Comparison of ENCODE assay signal across 33 cellular contexts in genomic region chr3:42736081-42736480, GRCh38. TPM values are rescaled to one million over a fixed set of nuclear protein-coding genes. Genes with fewer than 3 reads are reported as not detected.
DNase-seq lines count a peak whose midpoint lies in the region; ATAC-seq, FAIRE-seq and TF ChIP-seq lines count a peak whose summit lies in the region.
"Had no signal": no experiment of that assay in that cellular context is flagged by ENCODE, and none has a peak within 500 bp of the region (broad histone marks: within the 10 kb centered on the region; RNA-seq: fewer than 3 reads in every experiment).

No MANE protein-coding gene starts in this region.

- peak overlapping the region in 2 of 3 experiments; percentile 23 to 51; a peak in 2 of 7 replicates for H3K27ac Mint-ChIP-seq in H9
- H3K27ac Mint-ChIP-seq: activated naive CD4-positive, alpha-beta T cell treated with anti-CD3 and anti-CD28 coated beads for 36 hours; brain; stimulated activated naive B cell treated with anti-CD40 and anti-IgM and Interleukin-4, amounts not matched to agents 10 μg/mL and 1 μg/mL and 100 μg/mL, for 72 hours had no signal

- H3K4me2 ChIP-seq in H9 (ENCODE audit: insufficient read depth, insufficient read length, low read length) = no peak overlapping the region
- H3K4me2 ChIP-seq in mesendoderm (ENCODE audit: low read length) = no peak overlapping the region
- H3K4me2 ChIP-seq: hepatocyte had no signal

- TF ChIP-seq CTCF in H9 (conservative IDR thresholded peaks at IDR 0.05) (no peak), bronchial epithelial cell (IDR thresholded peaks at IDR 0.05; ENCODE audit: insufficient read depth, low read length, severe bottlenecking) (no peak)

- H3K4me3 Mint-ChIP-seq in H9 = no peak overlapping the region
- H3K4me3 Mint-ChIP-seq: activated naive CD4-positive, alpha-beta T cell treated with anti-CD3 and anti-CD28 coated beads for 36 hours; brain; stimulated activated naive B cell treated with anti-CD40 and anti-IgM and Interleukin-4, amounts not matched to agents 10 μg/mL and 1 μg/mL and 100 μg/mL, for 72 hours had no signal

- no peaks in the 10 kb centered on the region for H3K79me1 ChIP-seq in H9 (ENCODE audit: insufficient read depth, low read depth, low read length, poor library complexity, severe bottlenecking)
- H3K79me1 ChIP-seq in mesendoderm (ENCODE audit: low read length) = no peaks in the 10 kb centered on the region

- no peak overlapping the region for H3K56ac ChIP-seq in H9 (ENCODE audit: insufficient read length, low read depth, low read length)
- peak overlapping the region; percentile 43 for H3K56ac ChIP-seq in mesendoderm (ENCODE audit: low read length)

- WGBS in H9 (ENCODE audit: extremely low coverage, insufficient read length, low lambda C conversion rate) = no CpG with 5 or more reads among the region's 1 CpG
- WGBS in mesendoderm (ENCODE audit: extremely low coverage, insufficient coverage, low lambda C conversion rate) = no CpG with 5 or more reads among the region's 1 CpG

- no peak overlapping the region for H2BK12ac ChIP-seq in H9 (ENCODE audit: insufficient read length, low read depth, low read length)

- no peak for TF ChIP-seq POLR2A in GM18505 (IDR thresholded peaks at IDR 0.05; ENCODE audit: borderline replicate concordance, extremely low read depth, insufficient read depth, insufficient read length)

- H2AFZ ChIP-seq in H9 (ENCODE audit: low read length) = no peak overlapping the region
- H2AFZ ChIP-seq: hepatocyte had no signal

- H3K9me3 ChIP-seq in H9 (ENCODE audit: control insufficient read depth, low read depth, low read length) = no peaks in the 10 kb centered on the region
- H3K9me3 ChIP-seq: adrenal gland, left lung, Peyer's patch, psoas muscle, suprapubic skin, uterus had no signal

- peaks cover 51 to 54% of the 10 kb centered on the region in 2 experiments for H3K4me1 Mint-ChIP-seq in H9

- H3K23ac ChIP-seq in H9 (ENCODE audit: insufficient read length, low read depth, low read length) (no peak overlapping the region), mesendoderm (ENCODE audit: low read length) (no peak overlapping the region)

- no peaks in the 10 kb centered on the region for H3K27me3 ChIP-seq in H9 (ENCODE audit: insufficient read depth, low read length)
- H3K27me3 ChIP-seq in bronchial epithelial cell (ENCODE audit: control insufficient read depth, insufficient read depth, low read length) = peaks cover 4% of the 10 kb centered on the region
- no peaks in the 10 kb centered on the region for H3K27me3 ChIP-seq in mesendoderm (ENCODE audit: insufficient read depth, low read length, poor library complexity)
- H3K27me3 ChIP-seq: adrenal gland, hepatocyte, left lung, Peyer's patch, suprapubic skin, uterus had no signal

- H3K18ac ChIP-seq in H9 (ENCODE audit: insufficient read length, low read depth, low read length) (no peak overlapping the region), mesendoderm (ENCODE audit: low read length) (no peak overlapping the region)

- H4K8ac ChIP-seq in H9 (replicated peaks; ENCODE audit: insufficient read length, low read depth, low read length) = no peak overlapping the region
- no peak overlapping the region for H4K8ac ChIP-seq in mesendoderm (ENCODE audit: low read depth, low read length)

- H2AK5ac ChIP-seq in H9 (ENCODE audit: insufficient read length, low read length) (no peak overlapping the region), mesendoderm (ENCODE audit: low read length) (no peak overlapping the region)

- H3K4ac ChIP-seq in H9 (ENCODE audit: low read depth, low read length) (no peak overlapping the region), mesendoderm (ENCODE audit: low read depth, low read length) (no peak overlapping the region)

- H3K14ac ChIP-seq in H9 (ENCODE audit: insufficient read depth, low read length) = no peak overlapping the region

- H3K36me3 ChIP-seq in bronchial epithelial cell (ENCODE audit: control insufficient read depth, insufficient read depth, low read length) (no peaks in the 10 kb centered on the region), mesendoderm (ENCODE audit: control insufficient read depth, insufficient read depth, low read length) (no peaks in the 10 kb centered on the region)
- H3K36me3 ChIP-seq: adrenal gland, left lung, Peyer's patch, suprapubic skin, uterus had no signal

- H2BK20ac ChIP-seq in H9 (ENCODE audit: low read depth, low read length, poor library complexity, severe bottlenecking) = no peak overlapping the region

- H3K27ac ChIP-seq in H9 (ENCODE audit: insufficient read length, low read depth, low read length) (no peak overlapping the region), mesendoderm (ENCODE audit: low read depth, low read length) (no peak overlapping the region)
- H3K27ac ChIP-seq: adrenal gland, hepatocyte, HL-60, left lung, Peyer's patch, psoas muscle, suprapubic skin, uterus, VCaP had no signal

- H4K91ac ChIP-seq in H9 (ENCODE audit: insufficient read length, low read depth, low read length) = no peak overlapping the region

- H3K4me1 ChIP-seq in H9 (ENCODE audit: insufficient read depth, low read length) (peaks cover 9% of the 10 kb centered on the region; the same call in 1 of the 2 replicates), mesendoderm (ENCODE audit: control insufficient read depth, low read depth, low read length) (peaks cover 6% of the 10 kb centered on the region)
- H3K4me1 ChIP-seq: adrenal gland, left lung, Peyer's patch, uterus had no signal

- H3K4me3 ChIP-seq in bronchial epithelial cell (ENCODE audit: low read depth, low read length) = no peak overlapping the region
- no peak overlapping the region for H3K4me3 ChIP-seq in mesendoderm (ENCODE audit: low read length)
- H3K4me3 ChIP-seq: adrenal gland, hepatocyte, left lung, Peyer's patch, psoas muscle, suprapubic skin, uterus had no signal

- peaks cover 0 to 3% of the 10 kb centered on the region in 2 experiments; a peak in 2 of 5 replicates for H3K9me3 Mint-ChIP-seq in H9
- H3K9me3 Mint-ChIP-seq: activated naive CD4-positive, alpha-beta T cell treated with anti-CD3 and anti-CD28 coated beads for 36 hours; stimulated activated naive B cell treated with anti-CD40 and anti-IgM and Interleukin-4, amounts not matched to agents 10 μg/mL and 1 μg/mL and 100 μg/mL, for 72 hours had no signal

- H3K23me2 ChIP-seq in H9 (ENCODE audit: insufficient read length, low read depth, low read length, poor library complexity, severe bottlenecking) = no peaks in the 10 kb centered on the region

- H2BK120ac ChIP-seq in H9 (ENCODE audit: low read depth, low read length, poor library complexity, severe bottlenecking) = no peak overlapping the region
- no peak overlapping the region for H2BK120ac ChIP-seq in mesendoderm (ENCODE audit: low read depth, low read length)

- H2BK15ac ChIP-seq in H9 (ENCODE audit: low read depth, low read length) (no peak overlapping the region), mesendoderm (replicated peaks; ENCODE audit: low read depth) (no peak overlapping the region)

- peaks cover 2% of the 10 kb centered on the region for H3K27me3 Mint-ChIP-seq in H9 (ENCODE audit: low read depth)
- H3K27me3 Mint-ChIP-seq: brain; stimulated activated naive B cell treated with anti-CD40 and anti-IgM and Interleukin-4, amounts not matched to agents 10 μg/mL and 1 μg/mL and 100 μg/mL, for 72 hours had no signal

- FAIRE-seq in bronchial epithelial cell (lab: Jason Lieb, UNC) = peak; percentile 68
- FAIRE-seq: GM12892 had no signal

- H3K79me2 ChIP-seq in H9 (ENCODE audit: insufficient read depth, low read length) (no peaks in the 10 kb centered on the region), mesendoderm (ENCODE audit: control insufficient read depth, insufficient read depth, low read length) (no peaks in the 10 kb centered on the region)
- H3K79me2 ChIP-seq: hepatocyte had no signal

- DNase-seq in DMS79 treated with DMSO at 0.1 percent for 48 hours (lab: John Stamatoyannopoulos, UW) (peak; percentile 21), H9 (peak; percentile 50), bronchial epithelial cell (ENCODE audit: low read depth) (no peak), mesendoderm (peak; percentile 69)
- DNase-seq: activated CD4-positive, alpha-beta T cell treated with anti-CD3 and anti-CD28 coated beads for 48 hours; activated naive CD4-positive, alpha-beta T cell treated with anti-CD3 and anti-CD28 coated beads for 36 hours; C1 segment of cervical spinal cord; effector memory CD4-positive, alpha-beta T cell; foreskin melanocyte; HCEC 1CT; Karpas-422; NCI-H146; NCI-H2227 treated with DMSO at 0.1 percent for 48 hours; NCI-H526 treated with DMSO at 0.1 percent for 48 hours; nucleus accumbens; psoas muscle; SHP77 treated with DMSO at 0.1 percent for 48 hours; stimulated activated CD4-positive, alpha-beta T cell treated with anti-CD3 and anti-CD28 coated beads, Interleukin-15, amount 100 ng/mL, for 24 hours; stimulated activated naive B cell treated with anti-CD40 and anti-IgM and Interleukin-4, amounts not matched to agents 10 μg/mL and 1 μg/mL and 100 μg/mL, for 72 hours; uterus had no signal

- H4K20me1 ChIP-seq in H9 (ENCODE audit: control insufficient read depth, insufficient read depth, insufficient read length) = no peaks in the 10 kb centered on the region

- H4K5ac ChIP-seq in H9 (ENCODE audit: insufficient read length, low read depth, low read length) (no peak overlapping the region), mesendoderm (ENCODE audit: low read length) (no peak overlapping the region)

- no peak for ATAC-seq in GM18907 (IDR thresholded peaks at IDR 0.05; ENCODE audit: unreplicated experiment)
- no peak for ATAC-seq in GM18505 (IDR thresholded peaks at IDR 0.05; ENCODE audit: unreplicated experiment)
- no peak for ATAC-seq in HG03039 (IDR thresholded peaks at IDR 0.05; ENCODE audit: unreplicated experiment)
- ATAC-seq: esophagus mucosa; left lung; psoas muscle; stimulated activated naive B cell treated with anti-CD40 and anti-IgM and Interleukin-4, amounts not matched to agents 10 μg/mL and 1 μg/mL and 100 μg/mL, for 72 hours had no signal

- H2BK5ac ChIP-seq in H9 (ENCODE audit: insufficient read length, low read length) = no peak overlapping the region
- no peak overlapping the region for H2BK5ac ChIP-seq in mesendoderm (ENCODE audit: low read length)

- H3T11ph ChIP-seq in H9 (ENCODE audit: low read length) = no peak overlapping the region

- no peak overlapping the region for H3K9ac ChIP-seq in H9 (ENCODE audit: extremely low read depth, insufficient read length, low read length)
- no peak overlapping the region for H3K9ac ChIP-seq in mesendoderm (ENCODE audit: low read length)

- H3K36me3 Mint-ChIP-seq in H9 (ENCODE audit: insufficient read depth in 1 of 3, low read depth in 3 of 3) = no peaks in the 10 kb centered on the region
- H3K36me3 Mint-ChIP-seq: brain had no signal

RNA-seq across cellular contexts. Expression of gene HHATL, which starts 33.5 kb away (rescaled TPM):
- total RNA-seq in H9 (2021) (0.46 TPM in 1 of 2 replicates, not detected in the other), bronchial epithelial cell (not detected in 2 replicates)
- polyA plus RNA-seq in mesendoderm (2013, experiment 1 of 2) = not detected
- not detected for polyA plus RNA-seq in mesendoderm (2013, experiment 2 of 2)
- total RNA-seq: activated naive CD4-positive, alpha-beta T cell treated with anti-CD3 and anti-CD28 coated beads for 36 hours; esophagus mucosa; hepatocyte had no signal
- polyA plus RNA-seq: hepatocyte had no signal

RNA-seq across cellular contexts. Expression of gene CCDC13, which starts 37.0 kb away (rescaled TPM):
- total RNA-seq in H9 (2021) (not detected in 2 replicates), bronchial epithelial cell (1.4 and 1.6 TPM in 2 replicates)
- polyA plus RNA-seq in mesendoderm (2013, experiment 1 of 2) = 0.20 TPM
- 0.20 TPM for polyA plus RNA-seq in mesendoderm (2013, experiment 2 of 2)
- total RNA-seq: esophagus mucosa had no signal
- polyA plus RNA-seq: hepatocyte had no signal

RNA-seq across cellular contexts. Expression of gene KLHL40, which starts 50.7 kb away (rescaled TPM):
- not detected in 2 replicates for total RNA-seq in H9 (2021)
- total RNA-seq in bronchial epithelial cell = not detected in 2 replicates
- not detected for polyA plus RNA-seq in mesendoderm (2013, experiment 1 of 2)
- polyA plus RNA-seq in mesendoderm (2013, experiment 2 of 2) = not detected
- total RNA-seq: activated naive CD4-positive, alpha-beta T cell treated with anti-CD3 and anti-CD28 coated beads for 36 hours; esophagus mucosa; hepatocyte; left lung; Peyer's patch; suprapubic skin; uterus had no signal
- polyA plus RNA-seq: hepatocyte had no signal
